ENCODE assay signal across 8 cellular contexts in the genomic region with DNA sequence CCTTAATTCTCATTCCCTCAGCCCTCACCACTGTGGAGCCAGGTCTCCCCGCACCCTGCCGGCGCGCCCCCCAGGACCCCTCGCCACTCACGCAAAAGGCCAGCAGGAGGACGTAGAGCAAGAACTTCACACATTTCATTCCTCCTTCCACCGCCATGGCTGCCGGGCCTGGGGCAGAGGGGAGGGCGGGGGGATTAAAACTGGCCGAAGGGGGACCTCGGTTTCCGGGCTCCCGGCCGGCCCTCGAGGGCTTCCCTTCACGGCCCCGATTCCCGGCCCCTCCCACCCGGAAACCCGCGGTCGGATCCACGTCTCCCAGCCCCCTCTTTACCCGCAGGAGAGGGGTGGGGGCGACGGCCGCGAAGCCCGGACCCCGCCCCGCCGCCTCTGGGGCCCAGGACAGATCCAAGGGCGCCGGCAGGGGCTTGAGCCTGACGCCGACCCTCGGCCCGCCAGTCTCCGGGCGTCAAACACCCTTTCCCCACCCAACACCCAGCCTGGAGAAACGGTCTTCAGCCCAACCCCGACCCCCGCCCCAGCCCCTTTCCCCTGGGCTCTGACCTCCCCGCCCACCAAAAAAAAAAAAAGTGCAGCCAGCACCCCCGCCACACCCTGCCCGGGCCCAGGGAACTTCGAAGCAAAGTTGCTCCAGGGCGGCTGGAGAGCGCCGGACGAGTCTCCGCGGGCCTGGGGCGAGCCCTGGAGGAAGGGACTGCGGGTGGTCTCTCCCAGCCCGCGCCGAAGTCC. TPM values are rescaled to one million over a fixed set of nuclear protein-coding genes. Genes with fewer than 3 reads are reported as not detected.
DNase-seq lines count a peak whose midpoint lies in the region; ATAC-seq and TF ChIP-seq lines count a peak whose summit lies in the region.

No MANE protein-coding gene starts in this region.

- H3K4me3 ChIP-seq in gastroesophageal sphincter (peak overlapping the region; percentile 76 to 78), neural progenitor cell (peak overlapping the region; percentile 64)

- TF ChIP-seq CTCF in gastroesophageal sphincter (IDR thresholded peaks at IDR 0.05) (peak in 1 of 4 experiments; percentile 8), neural progenitor cell (IDR thresholded peaks at IDR 0.05) (no peak)

- 0% methylated on average over 3 to 6 of the region's 59 CpGs for WGBS in gastroesophageal sphincter (ENCODE audit: low coverage in 1 of 2), 2 donors

- POLR2A ChIA-PET in activated CD8-positive, alpha-beta T cell treated with anti-CD3 and anti-CD28 coated beads, Interleukin-2, amount 10 ng/mL, durations not matched to agents 7 days and 5 days (lab: Charles Lee) = interaction anchor here (1.0 to 2.5 kb wide), 5 partner anchors 10 to 390 kb away, joined by 4 to 34 read pairs (median 8); partner anchors contain the start of genes BLOC1S1, ORMDL2, RAB5B and SARNP

- H3K4me1 ChIP-seq in gastroesophageal sphincter (peaks cover 6 to 77% (median 42%) of the 10 kb centered on the region in 3 donors), neural progenitor cell (peaks cover 18% of the 10 kb centered on the region)

- H3K4me2 ChIP-seq in neural progenitor cell = peak overlapping the region; percentile 90

- peaks cover 59% of the 10 kb centered on the region for H3K4me1 Mint-ChIP-seq in activated CD8-positive, alpha-beta T cell treated with anti-CD3 and anti-CD28 coated beads, Interleukin-2, amount 10 ng/mL, durations not matched to agents 7 days and 5 days (ENCODE audit: low read depth)
- H3K4me1 Mint-ChIP-seq in neural progenitor cell = peaks cover 40% of the 10 kb centered on the region

- no peaks in the 10 kb centered on the region for H3K9me3 ChIP-seq in gastroesophageal sphincter
- no peaks in the 10 kb centered on the region for H3K9me3 ChIP-seq in neural progenitor cell (ENCODE audit: low read depth)

- no peaks in the 10 kb centered on the region for H3K9me3 Mint-ChIP-seq in activated CD8-positive, alpha-beta T cell treated with anti-CD3 and anti-CD28 coated beads, Interleukin-2, amount 10 ng/mL, durations not matched to agents 7 days and 5 days (ENCODE audit: insufficient read depth)
- H3K9me3 Mint-ChIP-seq in neural progenitor cell = no peaks in the 10 kb centered on the region

- DNase-seq in Caki2 (ENCODE audit: low read depth) (peak; percentile 75), HT1080 (ENCODE audit: low read depth) (peak; percentile 55), neural progenitor cell (ENCODE audit: low spot score) (peak; percentile 65), NCI-H1092 treated with DMSO at 0.1 percent for 48 hours (lab: John Stamatoyannopoulos, UW) (no peak), SIG-M5 treated with dmso at 0.1 percent for 504 hours (lab: John Stamatoyannopoulos, UW; ENCODE audit: unreplicated experiment) (no peak)
- DNase-seq in activated CD8-positive, alpha-beta T cell treated with anti-CD3 and anti-CD28 coated beads, Interleukin-2, amount 10 ng/mL, durations not matched to agents 7 days and 5 days = peak; percentile 40

- peak overlapping the region; percentile 71 for H3K27ac Mint-ChIP-seq in activated CD8-positive, alpha-beta T cell treated with anti-CD3 and anti-CD28 coated beads, Interleukin-2, amount 10 ng/mL, durations not matched to agents 7 days and 5 days
- no peak overlapping the region for H3K27ac Mint-ChIP-seq in neural progenitor cell

- CTCF ChIA-PET in activated CD8-positive, alpha-beta T cell treated with anti-CD3 and anti-CD28 coated beads, Interleukin-2, amount 10 ng/mL, durations not matched to agents 7 days and 5 days (lab: Charles Lee) = interaction anchor here (0.5 to 3.1 kb wide), 6 partner anchors 10 to 581 kb away, joined by 3 to 84 read pairs (median 8); partner anchors contain the start of genes BLOC1S1, GDF11, ORMDL2 and RDH5

- in situ Hi-C loops in Caki2 (cut with HindIII; ENCODE audit: low pct_unique_long_range_greater_than_20kb, low sequenced_read_pairs) = no loop called here

- no peak for TF ChIP-seq POLR2A in gastroesophageal sphincter (IDR thresholded peaks at IDR 0.05)

- H3K4me3 Mint-ChIP-seq in activated CD8-positive, alpha-beta T cell treated with anti-CD3 and anti-CD28 coated beads, Interleukin-2, amount 10 ng/mL, durations not matched to agents 7 days and 5 days = peak overlapping the region; percentile 84
- H3K4me3 Mint-ChIP-seq in neural progenitor cell = peak overlapping the region; percentile 93

- peak overlapping the region; percentile 50 for H3K9ac ChIP-seq in neural progenitor cell

- H3K27me3 Mint-ChIP-seq in activated CD8-positive, alpha-beta T cell treated with anti-CD3 and anti-CD28 coated beads, Interleukin-2, amount 10 ng/mL, durations not matched to agents 7 days and 5 days (ENCODE audit: low read depth) = no peaks in the 10 kb centered on the region
- H3K27me3 Mint-ChIP-seq in neural progenitor cell (ENCODE audit: insufficient read depth, low read depth) = peaks cover 6% of the 10 kb centered on the region

- peaks cover 48% of the 10 kb centered on the region for H3F3A ChIP-seq in neural progenitor cell (ENCODE audit: low read depth)

- no peak for TF ChIP-seq EP300 in gastroesophageal sphincter (IDR thresholded peaks at IDR 0.05)

- ATAC-seq in GM19023 (IDR thresholded peaks at IDR 0.05; ENCODE audit: unreplicated experiment) (peak; percentile 14), gastroesophageal sphincter (peak; percentile 37)
- ATAC-seq in activated CD8-positive, alpha-beta T cell treated with anti-CD3 and anti-CD28 coated beads, Interleukin-2, amount 10 ng/mL, durations not matched to agents 7 days and 5 days = no peak

- H3K27me3 ChIP-seq in gastroesophageal sphincter = no peaks in the 10 kb centered on the region
- H3K27me3 ChIP-seq in neural progenitor cell = no peaks in the 10 kb centered on the region

- H3K36me3 ChIP-seq in gastroesophageal sphincter = peaks cover 0 to 36% of the 10 kb centered on the region in 2 donors
- no peaks in the 10 kb centered on the region for H3K36me3 ChIP-seq in neural progenitor cell

- peaks cover 26% of the 10 kb centered on the region for H4K20me1 ChIP-seq in neural progenitor cell (ENCODE audit: low read depth)

- peak overlapping the region; percentile 51 for H2AFZ ChIP-seq in neural progenitor cell (replicated peaks)

- peaks cover 23% of the 10 kb centered on the region for H3K79me2 ChIP-seq in neural progenitor cell (ENCODE audit: low read depth)

- H3K27ac ChIP-seq in gastroesophageal sphincter (peak overlapping the region; percentile 90 to 98 (median 97)), neural progenitor cell (no peak overlapping the region)

- peaks cover 33% of the 10 kb centered on the region for H3K36me3 Mint-ChIP-seq in activated CD8-positive, alpha-beta T cell treated with anti-CD3 and anti-CD28 coated beads, Interleukin-2, amount 10 ng/mL, durations not matched to agents 7 days and 5 days (ENCODE audit: low read depth)
- peaks cover 14% of the 10 kb centered on the region for H3K36me3 Mint-ChIP-seq in neural progenitor cell

RNA-seq across cellular contexts. Expression of gene CD63, which starts 0.5 kb away (rescaled TPM):
- total RNA-seq in Caki2 (2014; rRNA removed; shearing (Covaris generic); ENCODE audit: low replicate concordance) = 1,384 and 1,429 TPM in 2 replicates
- 562 and 623 TPM in 2 replicates for total RNA-seq in HT1080 (2014; rRNA removed; shearing (Covaris generic))
- 206 and 276 TPM in 2 replicates for polyA plus RNA-seq in HT1080 (2015; cell fraction: cytosol; rRNA removed)
- 85.0 and 100 TPM in 2 replicates for polyA plus RNA-seq in HT1080 (2015; cell fraction: nucleus; rRNA removed)
- total RNA-seq in activated CD8-positive, alpha-beta T cell treated with anti-CD3 and anti-CD28 coated beads, Interleukin-2, amount 10 ng/mL, durations not matched to agents 7 days and 5 days = 100 to 1,000 TPM; 203 to 206 TPM
- 100 to 1,000 TPM; 500 to 856 (median 792) TPM for total RNA-seq in gastroesophageal sphincter
- 257 and 305 TPM in 2 replicates for total RNA-seq in neural progenitor cell (ENCODE audit: low replicate concordance)

RNA-seq across cellular contexts. Expression of gene RDH5, which starts 8.2 kb away (rescaled TPM):
- 2.0 and 2.9 TPM in 2 replicates for total RNA-seq in Caki2 (2014; rRNA removed; shearing (Covaris generic); ENCODE audit: low replicate concordance)
- total RNA-seq in HT1080 (2014; rRNA removed; shearing (Covaris generic)) = 2.7 and 3.2 TPM in 2 replicates
- 1.3 and 2.6 TPM in 2 replicates for polyA plus RNA-seq in HT1080 (2015; cell fraction: cytosol; rRNA removed)
- polyA plus RNA-seq in HT1080 (2015; cell fraction: nucleus; rRNA removed) = 14.7 and 15.3 TPM in 2 replicates
- total RNA-seq in activated CD8-positive, alpha-beta T cell treated with anti-CD3 and anti-CD28 coated beads, Interleukin-2, amount 10 ng/mL, durations not matched to agents 7 days and 5 days = 10 to 100 TPM; 12.0 to 12.1 TPM
- total RNA-seq in gastroesophageal sphincter (10 to 100 TPM; 18.0 to 57.0 (median 31.9) TPM), neural progenitor cell (ENCODE audit: low replicate concordance) (3.0 and 14.6 TPM in 2 replicates)

RNA-seq across cellular contexts. Expression of gene BLOC1S1, which starts 12.5 kb away (rescaled TPM):
- total RNA-seq in Caki2 (2014; rRNA removed; shearing (Covaris generic); ENCODE audit: low replicate concordance) = 184 and 309 TPM in 2 replicates
- total RNA-seq in HT1080 (2014; rRNA removed; shearing (Covaris generic)) = 105 and 121 TPM in 2 replicates
- polyA plus RNA-seq in HT1080 (2015; cell fraction: cytosol; rRNA removed) = 106 and 111 TPM in 2 replicates
- 42.6 and 55.0 TPM in 2 replicates for polyA plus RNA-seq in HT1080 (2015; cell fraction: nucleus; rRNA removed)
- total RNA-seq in activated CD8-positive, alpha-beta T cell treated with anti-CD3 and anti-CD28 coated beads, Interleukin-2, amount 10 ng/mL, durations not matched to agents 7 days and 5 days = 100 to 1,000 TPM; 156 to 158 TPM
- total RNA-seq in gastroesophageal sphincter (100 to 1,000 TPM; 187 to 214 (median 196) TPM), neural progenitor cell (ENCODE audit: low replicate concordance) (48.1 and 92.5 TPM in 2 replicates)

RNA-seq across cellular contexts. Expression of gene GDF11, which starts 14.6 kb away (rescaled TPM):
- total RNA-seq in Caki2 (2014; rRNA removed; shearing (Covaris generic); ENCODE audit: low replicate concordance) = 1.1 and 2.8 TPM in 2 replicates
- 11.1 and 12.5 TPM in 2 replicates for total RNA-seq in HT1080 (2014; rRNA removed; shearing (Covaris generic))
- polyA plus RNA-seq in HT1080 (2015; cell fraction: cytosol; rRNA removed) = 13.6 and 14.4 TPM in 2 replicates
- polyA plus RNA-seq in HT1080 (2015; cell fraction: nucleus; rRNA removed) = 6.5 and 7.0 TPM in 2 replicates
- 10 to 100 TPM; 12.4 to 13.9 TPM for total RNA-seq in activated CD8-positive, alpha-beta T cell treated with anti-CD3 and anti-CD28 coated beads, Interleukin-2, amount 10 ng/mL, durations not matched to agents 7 days and 5 days
- 1 to 10 TPM; 2.8 to 9.8 (median 3.6) TPM for total RNA-seq in gastroesophageal sphincter
- total RNA-seq in neural progenitor cell (ENCODE audit: low replicate concordance) = 9.1 and 21.9 TPM in 2 replicates

RNA-seq across cellular contexts. Expression of gene ITGA7, which starts 20.7 kb away (rescaled TPM):
- 1.3 and 10.7 TPM in 2 replicates for total RNA-seq in Caki2 (2014; rRNA removed; shearing (Covaris generic); ENCODE audit: low replicate concordance)
- 1.3 and 1.4 TPM in 2 replicates for total RNA-seq in HT1080 (2014; rRNA removed; shearing (Covaris generic))
- polyA plus RNA-seq in HT1080 (2015; cell fraction: cytosol; rRNA removed) = 0.51 and 0.56 TPM in 2 replicates
- 3.6 and 5.2 TPM in 2 replicates for polyA plus RNA-seq in HT1080 (2015; cell fraction: nucleus; rRNA removed)
- 1 to 10 TPM; 2.0 to 4.2 TPM for total RNA-seq in activated CD8-positive, alpha-beta T cell treated with anti-CD3 and anti-CD28 coated beads, Interleukin-2, amount 10 ng/mL, durations not matched to agents 7 days and 5 days
- total RNA-seq in gastroesophageal sphincter (100 to 1,000 TPM; 143 to 260 (median 182) TPM), neural progenitor cell (ENCODE audit: low replicate concordance) (43.4 and 75.2 TPM in 2 replicates)

Comparison
In these comparisons a context has a peak if more than half of its experiments do, and no peak if none do; other contexts are left out.
1. DNase-seq: peak in Caki2 (single experiment), HT1080 (single experiment), activated CD8-positive, alpha-beta T cell treated with anti-CD3 and anti-CD28 coated beads, Interleukin-2, amount 10 ng/mL, durations not matched to agents 7 days and 5 days (single experiment) and neural progenitor cell (single experiment); none in NCI-H1092 treated with DMSO at 0.1 percent for 48 hours (single experiment) and SIG-M5 treated with dmso at 0.1 percent for 504 hours (single experiment).